29 cellular contexts compared by ENCODE assay signal in genomic region chrX:11564546-11564945, GRCh38.
"Had no signal": no experiment of that assay in that cellular context is flagged by ENCODE, and none has a peak within 500 bp of the region (broad histone marks: within the 10 kb centered on the region; RNA-seq: fewer than 3 reads in every experiment).

No MANE protein-coding gene starts in this region.

- H3K9me3 ChIP-seq: left lung, lower lobe of right lung, neutrophil, psoas muscle, right atrium auricular region, right lobe of liver, stomach, testis, thyroid gland, transverse colon, upper lobe of right lung had no signal

- H3K4me3 ChIP-seq: left lung, lower lobe of right lung, neural progenitor cell, psoas muscle, right atrium auricular region, right lobe of liver, skin epidermis, stomach, testis, thyroid gland, transverse colon, upper lobe of right lung had no signal

- H2AFZ ChIP-seq: neural progenitor cell, parathyroid adenoma had no signal

- H3K4me1 ChIP-seq: left lung, lower lobe of right lung, neural progenitor cell, parathyroid adenoma, psoas muscle, right atrium auricular region, right lobe of liver, stomach, testis, thyroid gland, transverse colon, upper lobe of right lung had no signal

- H3K79me2 ChIP-seq: parathyroid adenoma had no signal

- H3K4me2 ChIP-seq: neural progenitor cell had no signal

- H3K9ac ChIP-seq: neural progenitor cell, parathyroid adenoma had no signal

- H3K36me3 ChIP-seq: left lung, lower lobe of right lung, neural progenitor cell, neutrophil, right atrium auricular region, right lobe of liver, stomach, thyroid gland, transverse colon, upper lobe of right lung had no signal

- H3K27me3 ChIP-seq: left lung, neutrophil, right atrium auricular region, testis, thyroid gland, transverse colon, upper lobe of right lung had no signal

- H3K27ac ChIP-seq: left lung, lower lobe of right lung, neural progenitor cell, neutrophil, parathyroid adenoma, right atrium auricular region, right lobe of liver, skin epidermis, stomach, testis, thyroid gland, transverse colon, upper lobe of right lung had no signal

- DNase-seq: hypothalamus; immature natural killer cell; kidney; left colon; left lung; lower lobe of right lung; mammary epithelial cell; mesenchymal stem cell; natural killer cell; nephron progenitor cell; occipital lobe; psoas muscle; right lobe of liver; stimulated activated CD4-positive, alpha-beta T cell treated with anti-CD3 and anti-CD28 coated beads, Interleukin-12 subunit alpha, Interleukin-12 subunit beta, amount 100 ng/mL, for 4 hours; stimulated activated CD4-positive, alpha-beta T cell treated with anti-CD3 and anti-CD28 coated beads, Interleukin-15, amount 100 ng/mL, for 24 hours; stimulated activated CD4-positive, alpha-beta T cell treated with anti-CD3 and anti-CD28 coated beads, Interleukin-2, amount 100 ng/mL, for 24 hours; stimulated activated CD4-positive, alpha-beta T cell treated with anti-CD3 and anti-CD28 coated beads, Interleukin-4, amount 100 ng/mL, for 1 hour; stimulated activated naive B cell treated with anti-CD40 and anti-IgM and Interleukin-4, amounts not matched to agents 10 μg/mL and 1 μg/mL and 100 μg/mL, for 72 hours; stimulated activated naive CD8-positive, alpha-beta T cell treated with anti-CD3 and anti-CD28 coated beads, Interleukin-15, Interleukin-2, amounts not matched to agents 100 U/mL and 50 U/mL, for 24 hours; stomach; testis; thyroid gland; transverse colon; upper lobe of right lung had no signal

- ATAC-seq: left colon; left lung; lower lobe of right lung; natural killer cell; psoas muscle; right lobe of liver; stimulated activated naive B cell treated with anti-CD40 and anti-IgM and Interleukin-4, amounts not matched to agents 10 μg/mL and 1 μg/mL and 100 μg/mL, for 72 hours; stimulated activated naive CD8-positive, alpha-beta T cell treated with anti-CD3 and anti-CD28 coated beads, Interleukin-15, Interleukin-2, amounts not matched to agents 100 U/mL and 50 U/mL, for 24 hours; upper lobe of right lung had no signal
